ENCODE assay signal across 1 cellular context in the genomic region with DNA sequence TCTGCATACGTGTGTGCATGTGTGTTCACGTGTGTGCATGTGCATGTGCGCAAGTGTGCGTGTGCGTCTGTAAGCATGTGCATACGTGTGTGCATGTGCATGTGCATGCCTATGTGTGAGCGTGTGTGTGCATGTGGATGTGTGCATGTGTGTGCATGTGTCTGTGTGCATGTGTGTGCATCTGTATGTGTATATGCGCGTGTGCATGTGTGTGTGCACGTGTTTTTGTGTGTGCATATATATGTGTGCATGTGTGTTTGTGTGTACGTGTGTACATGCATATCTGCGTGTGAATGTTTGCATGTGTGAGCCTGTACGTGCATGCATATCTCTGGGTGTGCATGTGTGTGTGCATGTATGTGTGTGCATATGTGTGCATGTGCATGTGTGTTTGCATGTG.
A peak's percentile ranks its signal among the peaks of the same experiment; 100 is the strongest.
TF ChIP-seq lines count a peak whose summit lies in the region.

No MANE protein-coding gene starts in this region.

TF ChIP-seq in K562, 482 proteins besides CTCF, POLR2A, EP300 and RAD21 (continued from another document):
- TF ChIP-seq, protein P1, sequence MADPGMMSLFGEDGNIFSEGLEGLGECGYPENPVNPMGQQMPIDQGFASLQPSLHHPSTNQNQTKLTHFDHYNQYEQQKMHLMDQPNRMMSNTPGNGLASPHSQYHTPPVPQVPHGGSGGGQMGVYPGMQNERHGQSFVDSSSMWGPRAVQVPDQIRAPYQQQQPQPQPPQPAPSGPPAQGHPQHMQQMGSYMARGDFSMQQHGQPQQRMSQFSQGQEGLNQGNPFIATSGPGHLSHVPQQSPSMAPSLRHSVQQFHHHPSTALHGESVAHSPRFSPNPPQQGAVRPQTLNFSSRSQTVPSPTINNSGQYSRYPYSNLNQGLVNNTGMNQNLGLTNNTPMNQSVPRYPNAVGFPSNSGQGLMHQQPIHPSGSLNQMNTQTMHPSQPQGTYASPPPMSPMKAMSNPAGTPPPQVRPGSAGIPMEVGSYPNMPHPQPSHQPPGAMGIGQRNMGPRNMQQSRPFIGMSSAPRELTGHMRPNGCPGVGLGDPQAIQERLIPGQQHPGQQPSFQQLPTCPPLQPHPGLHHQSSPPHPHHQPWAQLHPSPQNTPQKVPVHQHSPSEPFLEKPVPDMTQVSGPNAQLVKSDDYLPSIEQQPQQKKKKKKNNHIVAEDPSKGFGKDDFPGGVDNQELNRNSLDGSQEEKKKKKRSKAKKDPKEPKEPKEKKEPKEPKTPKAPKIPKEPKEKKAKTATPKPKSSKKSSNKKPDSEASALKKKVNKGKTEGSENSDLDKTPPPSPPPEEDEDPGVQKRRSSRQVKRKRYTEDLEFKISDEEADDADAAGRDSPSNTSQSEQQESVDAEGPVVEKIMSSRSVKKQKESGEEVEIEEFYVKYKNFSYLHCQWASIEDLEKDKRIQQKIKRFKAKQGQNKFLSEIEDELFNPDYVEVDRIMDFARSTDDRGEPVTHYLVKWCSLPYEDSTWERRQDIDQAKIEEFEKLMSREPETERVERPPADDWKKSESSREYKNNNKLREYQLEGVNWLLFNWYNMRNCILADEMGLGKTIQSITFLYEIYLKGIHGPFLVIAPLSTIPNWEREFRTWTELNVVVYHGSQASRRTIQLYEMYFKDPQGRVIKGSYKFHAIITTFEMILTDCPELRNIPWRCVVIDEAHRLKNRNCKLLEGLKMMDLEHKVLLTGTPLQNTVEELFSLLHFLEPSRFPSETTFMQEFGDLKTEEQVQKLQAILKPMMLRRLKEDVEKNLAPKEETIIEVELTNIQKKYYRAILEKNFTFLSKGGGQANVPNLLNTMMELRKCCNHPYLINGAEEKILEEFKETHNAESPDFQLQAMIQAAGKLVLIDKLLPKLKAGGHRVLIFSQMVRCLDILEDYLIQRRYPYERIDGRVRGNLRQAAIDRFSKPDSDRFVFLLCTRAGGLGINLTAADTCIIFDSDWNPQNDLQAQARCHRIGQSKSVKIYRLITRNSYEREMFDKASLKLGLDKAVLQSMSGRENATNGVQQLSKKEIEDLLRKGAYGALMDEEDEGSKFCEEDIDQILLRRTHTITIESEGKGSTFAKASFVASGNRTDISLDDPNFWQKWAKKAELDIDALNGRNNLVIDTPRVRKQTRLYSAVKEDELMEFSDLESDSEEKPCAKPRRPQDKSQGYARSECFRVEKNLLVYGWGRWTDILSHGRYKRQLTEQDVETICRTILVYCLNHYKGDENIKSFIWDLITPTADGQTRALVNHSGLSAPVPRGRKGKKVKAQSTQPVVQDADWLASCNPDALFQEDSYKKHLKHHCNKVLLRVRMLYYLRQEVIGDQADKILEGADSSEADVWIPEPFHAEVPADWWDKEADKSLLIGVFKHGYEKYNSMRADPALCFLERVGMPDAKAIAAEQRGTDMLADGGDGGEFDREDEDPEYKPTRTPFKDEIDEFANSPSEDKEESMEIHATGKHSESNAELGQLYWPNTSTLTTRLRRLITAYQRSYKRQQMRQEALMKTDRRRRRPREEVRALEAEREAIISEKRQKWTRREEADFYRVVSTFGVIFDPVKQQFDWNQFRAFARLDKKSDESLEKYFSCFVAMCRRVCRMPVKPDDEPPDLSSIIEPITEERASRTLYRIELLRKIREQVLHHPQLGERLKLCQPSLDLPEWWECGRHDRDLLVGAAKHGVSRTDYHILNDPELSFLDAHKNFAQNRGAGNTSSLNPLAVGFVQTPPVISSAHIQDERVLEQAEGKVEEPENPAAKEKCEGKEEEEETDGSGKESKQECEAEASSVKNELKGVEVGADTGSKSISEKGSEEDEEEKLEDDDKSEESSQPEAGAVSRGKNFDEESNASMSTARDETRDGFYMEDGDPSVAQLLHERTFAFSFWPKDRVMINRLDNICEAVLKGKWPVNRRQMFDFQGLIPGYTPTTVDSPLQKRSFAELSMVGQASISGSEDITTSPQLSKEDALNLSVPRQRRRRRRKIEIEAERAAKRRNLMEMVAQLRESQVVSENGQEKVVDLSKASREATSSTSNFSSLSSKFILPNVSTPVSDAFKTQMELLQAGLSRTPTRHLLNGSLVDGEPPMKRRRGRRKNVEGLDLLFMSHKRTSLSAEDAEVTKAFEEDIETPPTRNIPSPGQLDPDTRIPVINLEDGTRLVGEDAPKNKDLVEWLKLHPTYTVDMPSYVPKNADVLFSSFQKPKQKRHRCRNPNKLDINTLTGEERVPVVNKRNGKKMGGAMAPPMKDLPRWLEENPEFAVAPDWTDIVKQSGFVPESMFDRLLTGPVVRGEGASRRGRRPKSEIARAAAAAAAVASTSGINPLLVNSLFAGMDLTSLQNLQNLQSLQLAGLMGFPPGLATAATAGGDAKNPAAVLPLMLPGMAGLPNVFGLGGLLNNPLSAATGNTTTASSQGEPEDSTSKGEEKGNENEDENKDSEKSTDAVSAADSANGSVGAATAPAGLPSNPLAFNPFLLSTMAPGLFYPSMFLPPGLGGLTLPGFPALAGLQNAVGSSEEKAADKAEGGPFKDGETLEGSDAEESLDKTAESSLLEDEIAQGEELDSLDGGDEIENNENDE (IDR thresholded peaks at IDR 0.05; ENCODE audit: low read depth, low read length), result no peak
- no peak for TF ChIP-seq ZNF274 (IDR thresholded peaks at IDR 0.05; ENCODE audit: borderline replicate concordance, low read depth, low read length)
- TF ChIP-seq, protein P2, sequence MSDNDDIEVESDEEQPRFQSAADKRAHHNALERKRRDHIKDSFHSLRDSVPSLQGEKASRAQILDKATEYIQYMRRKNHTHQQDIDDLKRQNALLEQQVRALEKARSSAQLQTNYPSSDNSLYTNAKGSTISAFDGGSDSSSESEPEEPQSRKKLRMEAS (CRISPR knock-in tag; IDR thresholded peaks at IDR 0.05), result peak; percentile 21; the same call in 1 of the 2 replicates
- no peak for TF ChIP-seq ZZZ3 (IDR thresholded peaks at IDR 0.05)
- no peak for TF ChIP-seq SRSF7 (optimal IDR thresholded peaks at IDR 0.05; ENCODE audit: low read depth, low read length)
- no peak for TF ChIP-seq ZFP1 (CRISPR knock-in tag; IDR thresholded peaks at IDR 0.05)
- no peak for TF ChIP-seq CEBPG (CRISPR knock-in tag; IDR thresholded peaks at IDR 0.05)
- TF ChIP-seq CEBPG (tag; conservative IDR thresholded peaks at IDR 0.05 in 1 of 2, IDR thresholded peaks at IDR 0.05 in 1 of 2), result no peak
